ENCODE assay signal across 19 cellular contexts in the genomic region with DNA sequence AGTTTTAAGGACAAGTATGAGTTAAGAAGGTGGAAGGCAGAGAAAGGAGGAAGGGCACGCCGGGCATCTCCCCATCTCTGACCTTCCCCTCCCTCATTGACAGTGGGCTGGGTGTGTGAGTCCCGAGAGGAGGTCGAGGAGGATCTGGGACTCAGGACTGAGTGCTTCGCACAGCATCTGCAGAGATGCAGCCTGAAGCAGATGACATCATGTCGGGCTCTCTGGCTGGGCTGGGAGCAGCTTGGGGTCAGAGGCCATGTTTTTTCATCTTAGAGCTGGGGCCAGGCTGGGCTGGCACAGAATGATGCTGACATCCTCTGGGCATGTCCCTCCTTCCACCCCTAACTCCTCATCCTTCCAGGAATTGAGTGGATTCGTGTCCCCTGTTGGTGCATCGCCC. TPM values are rescaled to one million over a fixed set of nuclear protein-coding genes. Genes with fewer than 3 reads are reported as not detected.
DNase-seq lines count a peak whose midpoint lies in the region; ATAC-seq, FAIRE-seq and TF ChIP-seq lines count a peak whose summit lies in the region.
"Had no signal": no experiment of that assay in that cellular context is flagged by ENCODE, and none has a peak within 500 bp of the region (broad histone marks: within the 10 kb centered on the region; RNA-seq: fewer than 3 reads in every experiment).

No MANE protein-coding gene starts in this region.

- POLR2A ChIA-PET in H1 (lab: Charles Lee; ENCODE audit: partially characterized antibody), result interaction anchor here (1.3 kb wide), 1 partner anchor 10 kb away, joined by 3 read pairs; no protein-coding TSS in a partner anchor

- no peak overlapping the region for H3K4me3 ChIP-seq in H1 (ENCODE audit: extremely low read depth in 1 of 4, insufficient read depth in 2 of 4, low read depth in 3 of 4, low read length in 4 of 4)
- H3K4me3 ChIP-seq in neuronal stem cell (ENCODE audit: low read length in 2 of 2), result no peak overlapping the region
- H3K4me3 ChIP-seq: MG63 had no signal

- no peak overlapping the region; the same call in 1 of the 2 replicates for H2BK15ac ChIP-seq in H1 (ENCODE audit: low read length)
- no peak overlapping the region for H2BK15ac ChIP-seq in neuronal stem cell (ENCODE audit: low read length)

- no peak overlapping the region for H3K4ac ChIP-seq in H1 (replicated peaks; ENCODE audit: insufficient read length, low read depth, low read length)
- no peak overlapping the region for H3K4ac ChIP-seq in neuronal stem cell (ENCODE audit: low read length)

- H2AK5ac ChIP-seq in H1 (ENCODE audit: low read depth, low read length) (no peak overlapping the region), neuronal stem cell (ENCODE audit: low read depth, low read length) (no peak overlapping the region)

- H4K8ac ChIP-seq in H1 (ENCODE audit: extremely low read depth, insufficient read depth, low read length), result no peak overlapping the region
- H4K8ac ChIP-seq in neuronal stem cell (ENCODE audit: low read depth, low read length), result no peak overlapping the region

- H3K79me1 ChIP-seq in H1 (ENCODE audit: low read depth, low read length) (no peaks in the 10 kb centered on the region), neuronal stem cell (ENCODE audit: low read depth, low read length) (no peaks in the 10 kb centered on the region)

- peaks cover 27% of the 10 kb centered on the region for H3K27me3 Mint-ChIP-seq in stimulated activated naive CD8-positive, alpha-beta T cell treated with anti-CD3 and anti-CD28 coated beads, Interleukin-15, amount 100 ng/mL, for 72 hours
- H3K27me3 Mint-ChIP-seq: CD4-positive, alpha-beta T cell had no signal

- H3K9me3 ChIP-seq in H1 (ENCODE audit: insufficient read depth in 2 of 2, low read depth in 1 of 2, low read length in 1 of 2) (no peaks in the 10 kb centered on the region), neuronal stem cell (replicated peaks in 1 of 2; ENCODE audit: control insufficient read depth in 2 of 2, insufficient read depth in 1 of 2, low read depth in 1 of 2, low read length in 2 of 2) (no peaks in the 10 kb centered on the region)
- H3K9me3 ChIP-seq: MG63 had no signal

- no peak overlapping the region for H2BK20ac ChIP-seq in H1 (ENCODE audit: low read length)

- H3K4me3 Mint-ChIP-seq in stimulated activated naive CD8-positive, alpha-beta T cell treated with anti-CD3 and anti-CD28 coated beads, Interleukin-15, amount 100 ng/mL, for 72 hours, result no peak overlapping the region
- H3K4me3 Mint-ChIP-seq: CD4-positive, alpha-beta T cell; HFFc6 had no signal

- H3K14ac ChIP-seq in H1 (ENCODE audit: insufficient read length) (no peak overlapping the region), neuronal stem cell (ENCODE audit: low read length) (peak overlapping the region; percentile 9)

- no peaks in the 10 kb centered on the region for H3K79me2 ChIP-seq in H1 (ENCODE audit: control insufficient read depth in 1 of 2, insufficient read depth in 2 of 2, low read length in 2 of 2)

- no peaks in the 10 kb centered on the region for H4K20me1 ChIP-seq in H1 (replicated peaks in 1 of 2; ENCODE audit: control insufficient read depth in 1 of 2, insufficient read depth in 2 of 2, low read length in 2 of 2)

- ATAC-seq in stimulated activated naive CD8-positive, alpha-beta T cell treated with anti-CD3 and anti-CD28 coated beads, Interleukin-15, amount 100 ng/mL, for 72 hours, result peak; percentile 4
- ATAC-seq in stimulated activated naive CD8-positive, alpha-beta T cell treated with anti-CD3 and anti-CD28 coated beads, Interleukin-15, Interleukin-2, amounts not matched to agents 100 U/mL and 50 U/mL, for 24 hours, result no peak
- ATAC-seq in HG02973 (IDR thresholded peaks at IDR 0.05; ENCODE audit: unreplicated experiment), result no peak

- no peaks in the 10 kb centered on the region for H3K23me2 ChIP-seq in H1 (ENCODE audit: low read depth, low read length)

- no peak for TF ChIP-seq CTCF in H1 (IDR thresholded peaks at IDR 0.05; ENCODE audit: control extremely low read depth in 1 of 3, insufficient read depth in 1 of 3, low read depth in 1 of 3, low read length in 3 of 3)

- H3K27ac Mint-ChIP-seq in stimulated activated naive CD8-positive, alpha-beta T cell treated with anti-CD3 and anti-CD28 coated beads, Interleukin-15, amount 100 ng/mL, for 72 hours, result no peak overlapping the region
- H3K27ac Mint-ChIP-seq: CD4-positive, alpha-beta T cell; HFFc6 had no signal

- CTCF ChIA-PET in H1 (lab: Charles Lee; ENCODE audit: partially characterized antibody), result interaction anchor here (0.6 to 2.6 kb wide), 5 partner anchors 9 to 233 kb away, joined by 3 to 11 read pairs (median 4); no protein-coding TSS in a partner anchor

- H3K56ac ChIP-seq in H1 (replicated peaks; ENCODE audit: insufficient read length, low read depth, low read length), result no peak overlapping the region

- H4K91ac ChIP-seq in H1 (replicated peaks; ENCODE audit: insufficient read length, low read length) (peak overlapping the region; percentile 9), neuronal stem cell (ENCODE audit: low read depth, low read length, poor library complexity) (no peak overlapping the region)

- H3K23ac ChIP-seq in H1 (ENCODE audit: insufficient read length) (no peak overlapping the region), neuronal stem cell (ENCODE audit: low read depth, low read length, poor library complexity) (peak overlapping the region; percentile 9)

- H3K27me3 ChIP-seq in H1 (replicated peaks in 1 of 4; ENCODE audit: control insufficient read depth in 3 of 4, extremely low read depth in 1 of 4, insufficient read depth in 3 of 4, low read length in 3 of 4) (no peaks in the 10 kb centered on the region), neuronal stem cell (ENCODE audit: control insufficient read depth in 3 of 3, insufficient read depth in 3 of 3, low read depth in 1 of 3, low read length in 3 of 3) (peaks cover 0 to 14% (median 0%) of the 10 kb centered on the region in 3 experiments)
- H3K27me3 ChIP-seq: MG63 had no signal

- no peak overlapping the region for H2BK12ac ChIP-seq in H1 (ENCODE audit: low read depth, low read length)
- H2BK12ac ChIP-seq in neuronal stem cell (ENCODE audit: low read length), result peak overlapping the region; percentile 16

- H3K27ac ChIP-seq in H1 (ENCODE audit: low read depth, low read length) (no peak overlapping the region), neuronal stem cell (replicated peaks; ENCODE audit: low read length) (no peak overlapping the region)

- H3K4me1 ChIP-seq in H1 (replicated peaks in 1 of 4; ENCODE audit: control insufficient read depth in 3 of 4, insufficient read depth in 4 of 4, low read length in 3 of 4), result peaks cover 0 to 2% (median 0%) of the 10 kb centered on the region in 4 experiments; a peak in 1 of 7 replicates
- peaks cover 0 to 7% of the 10 kb centered on the region in 2 donors for H3K4me1 ChIP-seq in neuronal stem cell (ENCODE audit: control insufficient read depth in 2 of 2, insufficient read depth in 1 of 2, low read depth in 1 of 2, low read length in 2 of 2)

- H3K9ac ChIP-seq in H1 (replicated peaks in 1 of 4; ENCODE audit: extremely low read depth in 1 of 4, low read depth in 3 of 4, low read length in 3 of 4), result no peak overlapping the region
- no peak overlapping the region for H3K9ac ChIP-seq in neuronal stem cell (ENCODE audit: low read depth, low read length, poor library complexity)

- no peak for TF ChIP-seq POLR2A in H1 (IDR thresholded peaks at IDR 0.05; ENCODE audit: control extremely low read depth in 1 of 2, low read depth in 2 of 2, low read length in 2 of 2)

- H2AFZ ChIP-seq in H1 (ENCODE audit: low read length) (no peak overlapping the region), neuronal stem cell (ENCODE audit: low read length) (no peak overlapping the region)

- 96% methylated on average over 6 of the region's 8 CpGs; no CpG with 5 or more reads in 1 of the 2 experiments for WGBS in H1 (ENCODE audit: extremely low coverage in 1 of 2, insufficient coverage in 1 of 2, insufficient read length in 1 of 2, insufficient replicate concordance in 2 of 2, low coverage in 1 of 2, low lambda C conversion rate in 2 of 2, missing lambda C conversion rate in 1 of 2), 2 experiments
- no CpG with 5 or more reads among the region's 8 CpGs for WGBS in neuronal stem cell (ENCODE audit: extremely low coverage in 2 of 2, insufficient read length in 2 of 2, insufficient replicate concordance in 1 of 2), 2 donors

- H3K9me3 Mint-ChIP-seq in stimulated activated naive CD8-positive, alpha-beta T cell treated with anti-CD3 and anti-CD28 coated beads, Interleukin-15, amount 100 ng/mL, for 72 hours, result no peaks in the 10 kb centered on the region
- H3K9me3 Mint-ChIP-seq: CD4-positive, alpha-beta T cell had no signal

- H3K18ac ChIP-seq in H1 (ENCODE audit: extremely low read depth, low read length) (no peak overlapping the region), neuronal stem cell (ENCODE audit: low read length) (peak overlapping the region; percentile 33)

- H3K36me3 ChIP-seq in H1 (ENCODE audit: control insufficient read depth in 2 of 4, insufficient read depth in 4 of 4, low read length in 3 of 4) (no peaks in the 10 kb centered on the region), neuronal stem cell (replicated peaks in 1 of 2; ENCODE audit: control insufficient read depth in 2 of 2, insufficient read depth in 2 of 2, low read length in 2 of 2) (no peaks in the 10 kb centered on the region)
- H3K36me3 ChIP-seq: MG63 had no signal

- no peaks in the 10 kb centered on the region for H3K4me1 Mint-ChIP-seq in stimulated activated naive CD8-positive, alpha-beta T cell treated with anti-CD3 and anti-CD28 coated beads, Interleukin-15, amount 100 ng/mL, for 72 hours

- H2BK5ac ChIP-seq in H1 (ENCODE audit: low read depth, low read length) (no peak overlapping the region), neuronal stem cell (ENCODE audit: low read length) (no peak overlapping the region)

- no peak for FAIRE-seq in H1 (lab: Jason Lieb, UNC)

- H2BK120ac ChIP-seq in H1 (replicated peaks; ENCODE audit: low read depth, low read length) (no peak overlapping the region), neuronal stem cell (ENCODE audit: low read depth, low read length) (no peak overlapping the region)

- H4K5ac ChIP-seq in H1 (ENCODE audit: insufficient read length, low read depth, low read length), result no peak overlapping the region

- H3K4me2 ChIP-seq in H1 (ENCODE audit: insufficient read depth in 1 of 2, low read depth in 2 of 2, low read length in 2 of 2) (no peak overlapping the region), neuronal stem cell (ENCODE audit: insufficient read depth, low read length, poor library complexity, severe bottlenecking) (no peak overlapping the region)

- TF ChIP-seq EP300 in H1 (IDR thresholded peaks at IDR 0.05; ENCODE audit: borderline replicate concordance in 1 of 2, low read depth in 2 of 2, low read length in 2 of 2), result no peak

- no peak for TF ChIP-seq RAD21 in H1 (IDR thresholded peaks at IDR 0.05 in 1 of 2, conservative IDR thresholded peaks at IDR 0.05 in 1 of 2; ENCODE audit: low read depth in 2 of 2, low read length in 2 of 2)

- DNase-seq in stimulated activated naive CD8-positive, alpha-beta T cell treated with anti-CD3 and anti-CD28 coated beads, Interleukin-15, amount 100 ng/mL, for 72 hours, result no peak
- DNase-seq in stimulated activated naive CD8-positive, alpha-beta T cell treated with anti-CD3 and anti-CD28 coated beads, Interleukin-15, Interleukin-2, amounts not matched to agents 100 U/mL and 50 U/mL, for 24 hours, result no peak
- no peak for DNase-seq in H1 (ENCODE audit: low read depth in 1 of 2, low spot score in 2 of 2)
- no peak for DNase-seq in neuronal stem cell (ENCODE audit: low spot score)
- no peak for DNase-seq in activated CD8-positive, alpha-beta memory T cell treated with anti-CD3 and anti-CD28 coated beads, Interleukin-2, amount 50 U/mL, for 48 hours
- DNase-seq in NCI-H1048 (lab: John Stamatoyannopoulos, UW), result no peak
- DNase-seq: ACHN; CD4-positive, alpha-beta T cell; DMS53; HFFc6; MG63; NCI-H1092 treated with DMSO at 0.1 percent for 48 hours; NCI-H2081 treated with DMSO at 0.1 percent for 48 hours; NCI-H226; NCI-H526; NK-92 treated with Interleukin-12 subunit alpha and Interleukin-12 subunit beta, amount 100 ng/mL, for 24 hours; SHP77 treated with DMSO at 0.1 percent for 48 hours had no signal

RNA-seq across cellular contexts. Expression of gene CMKLR1, which starts 43.5 kb away (rescaled TPM):
- 1.7 and 2.1 TPM in 2 replicates for total RNA-seq in H1 (2021; fragmentation: NEBNext Ultra II Directional; extraction: Animal tissue kit (Norgen Biotek cat#: 25700))
- polyA plus RNA-seq in H1 (2011; rRNA removed), result 2.8 and 2.9 TPM in 2 replicates
- polyA plus RNA-seq in H1 (2011; cell fraction: cytosol; rRNA removed), result 1.3 TPM
- 1.8 TPM for polyA plus RNA-seq in H1 (2011; cell fraction: nucleus; rRNA removed)
- polyA plus RNA-seq in H1 (2012, experiment 1 of 2), result 0.69 to 2.0 TPM (median 1.2 TPM) in 4 replicates
- polyA plus RNA-seq in H1 (2012, experiment 2 of 2), result 0.59 TPM
- polyA plus RNA-seq in H1 (2013, experiment 1 of 2), result 1.4 TPM
- polyA plus RNA-seq in H1 (2013, experiment 2 of 2), result 1.7 TPM
- 10.8 and 12.2 TPM in 2 replicates for polyA minus RNA-seq in H1 (2011; rRNA and poly(A)+ RNA removed)
- 0.81 TPM for polyA minus RNA-seq in H1 (2011; cell fraction: cytosol; rRNA and poly(A)+ RNA removed)
- 1.7 TPM for polyA minus RNA-seq in H1 (2011; cell fraction: nucleus; rRNA and poly(A)+ RNA removed)
- 0.03 TPM for polyA plus RNA-seq in neuronal stem cell (2013, experiment 1 of 2)
- polyA plus RNA-seq in neuronal stem cell (2013, experiment 2 of 2), result 0.04 TPM
- total RNA-seq: CD4-positive, alpha-beta T cell; HFFc6; OCI-LY7 had no signal
